ENCODE assay signal across 10 cellular contexts in the genomic region with DNA sequence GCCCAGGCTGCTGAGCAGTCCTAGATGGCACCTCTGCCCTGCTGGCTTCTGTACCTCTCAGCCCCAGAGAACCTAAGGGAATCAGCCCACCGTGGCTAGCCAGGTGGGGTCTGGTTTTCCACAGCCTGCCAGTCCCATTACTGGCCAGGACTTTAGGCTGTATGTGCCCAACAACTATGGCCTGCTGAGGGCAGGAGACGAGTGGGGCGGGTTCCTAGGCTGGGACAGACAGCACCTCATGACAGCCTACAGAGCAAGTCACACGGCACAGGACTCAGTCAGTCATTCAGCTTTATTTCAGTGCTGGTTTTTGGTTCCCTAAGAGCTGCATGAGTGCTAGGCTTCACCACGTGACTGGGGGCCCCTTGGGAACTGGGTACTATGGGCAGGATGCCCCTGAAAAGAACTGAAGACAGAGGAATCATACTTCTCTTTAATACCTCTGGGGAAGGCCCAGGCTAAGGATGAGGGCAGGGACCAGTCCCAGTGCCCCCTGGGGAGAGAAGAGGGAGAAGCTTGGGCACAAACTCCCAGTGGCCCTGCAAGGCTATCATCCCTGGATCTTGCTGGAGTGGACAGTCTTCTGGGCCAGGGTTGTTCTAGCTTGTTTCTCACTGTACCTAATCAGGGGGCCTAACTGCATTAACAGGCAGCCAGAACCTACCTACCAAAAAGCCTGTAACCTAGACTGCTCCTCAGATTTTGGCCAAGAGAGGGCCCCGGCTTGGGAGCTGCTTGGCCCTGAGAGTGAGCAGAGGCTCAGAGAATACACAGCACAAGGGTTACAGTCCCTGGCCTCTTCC. TPM values are rescaled to one million over a fixed set of nuclear protein-coding genes. Genes with fewer than 3 reads are reported as not detected.
A peak's percentile ranks its signal among the peaks of the same experiment; 100 is the strongest.
DNase-seq lines count a peak whose midpoint lies in the region; ATAC-seq, FAIRE-seq and TF ChIP-seq lines count a peak whose summit lies in the region.
"Had no signal": no experiment of that assay in that cellular context is flagged by ENCODE, and none has a peak within 500 bp of the region (broad histone marks: within the 10 kb centered on the region; RNA-seq: fewer than 3 reads in every experiment).

No MANE protein-coding gene starts in this region.

- peak overlapping the region; percentile 26 for H3K27ac Mint-ChIP-seq in activated CD8-positive, alpha-beta memory T cell treated with anti-CD3 and anti-CD28 coated beads, Interleukin-2, amount 10 ng/mL, durations not matched to agents 7 days and 5 days

- no peak overlapping the region for H3K9ac ChIP-seq in GM12878 (ENCODE audit: control insufficient read depth, insufficient read depth, low read length)

- TF ChIP-seq CTCF in GM12878 (IDR thresholded peaks at IDR 0.05 in 2 of 3, conservative IDR thresholded peaks at IDR 0.05 in 1 of 3; ENCODE audit: control insufficient read depth in 2 of 3, extremely low read depth in 1 of 3, insufficient read depth in 1 of 3, low read depth in 3 of 3, low read length in 3 of 3) (no peak), osteoblast (IDR thresholded peaks at IDR 0.05; ENCODE audit: extremely low read depth, low read depth, low read length) (no peak)

- H3K79me2 ChIP-seq in GM12878 (ENCODE audit: control insufficient read depth, insufficient read depth, low read length) (no peaks in the 10 kb centered on the region), osteoblast (ENCODE audit: insufficient read depth, low read length) (peaks cover 7% of the 10 kb centered on the region)

- in situ Hi-C loops in GM12878 (cut with MboI) = loop anchor here (5.0 kb wide), 2 partner anchors 142 to 317 kb away; no protein-coding TSS in a partner anchor

- H3K4me2 ChIP-seq in GM12878 (ENCODE audit: control insufficient read depth, insufficient read depth) (no peak overlapping the region), osteoblast (ENCODE audit: insufficient read depth, low read length) (no peak overlapping the region)

- intact Hi-C loops in GM12878 (cut with micrococcal nuclease; ENCODE audit: unreplicated experiment) = no loop called here

- H3K36me3 Mint-ChIP-seq in activated CD8-positive, alpha-beta memory T cell treated with anti-CD3 and anti-CD28 coated beads, Interleukin-2, amount 10 ng/mL, durations not matched to agents 7 days and 5 days = peaks cover 31% of the 10 kb centered on the region

- peaks cover 5% of the 10 kb centered on the region; the same call in 1 of the 2 replicates for H4K20me1 ChIP-seq in GM12878 (ENCODE audit: control insufficient read depth, insufficient read depth)
- peaks cover 57% of the 10 kb centered on the region for H4K20me1 ChIP-seq in osteoblast (ENCODE audit: insufficient read depth, low read length)

- CTCF ChIA-PET in activated CD8-positive, alpha-beta memory T cell treated with anti-CD3 and anti-CD28 coated beads, Interleukin-2, amount 10 ng/mL, durations not matched to agents 7 days and 5 days (lab: Charles Lee) = interaction anchor here (1.0 to 14.5 kb wide), 9 partner anchors 11 to 320 kb away, joined by 3 to 401 read pairs (median 7); a partner anchor contains a TSS
- CTCF ChIA-PET in GM12878 (lab: Yijun Ruan, JAX) = interaction anchor here (0.6 to 18.9 kb wide), 21 partner anchors 12 to 320 kb away, joined by 3 to 380 read pairs (median 4); a partner anchor contains a TSS

- WGBS in GM12878 (ENCODE audit: insufficient coverage, insufficient replicate concordance, low lambda C conversion rate, missing lambda C conversion rate) = 44% methylated on average over 6 of the region's 6 CpGs

- no peak for TF ChIP-seq RAD21 in GM12878 (IDR thresholded peaks at IDR 0.05; ENCODE audit: insufficient read depth, low read depth, low read length)

- H3K36me3 ChIP-seq in GM12878 (ENCODE audit: control insufficient read depth in 2 of 2, insufficient read depth in 2 of 2, low read length in 1 of 2) (peaks cover 58 to 61% of the 10 kb centered on the region in 2 experiments), osteoblast (ENCODE audit: insufficient read depth, low read length) (peaks cover 76% of the 10 kb centered on the region)

- H3K4me3 ChIP-seq in GM12878 (no peak overlapping the region), osteoblast (ENCODE audit: insufficient read depth, low read length) (no peak overlapping the region)
- H3K4me3 ChIP-seq: right atrium auricular region had no signal

- ATAC-seq in activated CD8-positive, alpha-beta memory T cell treated with anti-CD3 and anti-CD28 coated beads, Interleukin-2, amount 10 ng/mL, durations not matched to agents 7 days and 5 days = no peak
- peak; percentile 9 for ATAC-seq in GM12878
- ATAC-seq in GM18909 (IDR thresholded peaks at IDR 0.05; ENCODE audit: poor library complexity, unreplicated experiment) = no peak

- peak; percentile 64 for TF ChIP-seq POLR2A in GM12878 (IDR thresholded peaks at IDR 0.05; ENCODE audit: low read depth, low read length)

- SMC1A ChIA-PET in GM12878 (lab: Charles Lee; ENCODE audit: uncharacterized antibody, unreplicated experiment) = interaction anchor here (0.6 to 8.2 kb wide), 8 partner anchors 8 to 160 kb away, joined by 3 to 116 read pairs (median 5); no protein-coding TSS in a partner anchor

- POLR2A ChIA-PET in GM12878 (lab: Charles Lee) = interaction anchor here (0.6 to 1.7 kb wide), 3 partner anchors 14 to 256 kb away, joined by 3 to 6 read pairs (median 4); a partner anchor contains a TSS

- no peak for TF ChIP-seq EP300 in GM12878 (IDR thresholded peaks at IDR 0.05; ENCODE audit: borderline replicate concordance in 1 of 2, control insufficient read depth in 1 of 2, low read depth in 2 of 2, low read length in 2 of 2)

- no peak overlapping the region for H3K27ac ChIP-seq in GM12878 (ENCODE audit: control insufficient read depth, insufficient read depth)
- H3K27ac ChIP-seq in osteoblast (ENCODE audit: low read depth, low read length) = peak overlapping the region; percentile 27
- H3K27ac ChIP-seq: right atrium auricular region had no signal

- H2AFZ ChIP-seq in GM12878 (ENCODE audit: control insufficient read depth, low read depth, low read length) (no peak overlapping the region), osteoblast (ENCODE audit: low read length) (no peak overlapping the region)

- H3K4me1 ChIP-seq in GM12878 (ENCODE audit: control insufficient read depth, insufficient read depth, low read length) (peaks cover 28% of the 10 kb centered on the region), osteoblast (ENCODE audit: insufficient read depth, low read length) (peaks cover 5% of the 10 kb centered on the region)
- H3K4me1 ChIP-seq: right atrium auricular region had no signal

- BruUV-seq in GM12878 (replicated peaks; lab: Mats Ljungman, UMichigan) = no TSS peak

- DNase-seq in activated CD8-positive, alpha-beta memory T cell treated with anti-CD3 and anti-CD28 coated beads, Interleukin-2, amount 10 ng/mL, durations not matched to agents 7 days and 5 days = no peak
- no peak for DNase-seq in activated CD8-positive, alpha-beta memory T cell treated with anti-CD3 and anti-CD28 coated beads, Interleukin-2, amount 50 U/mL, for 4 hours
- DNase-seq in MV-4-11 (lab: John Stamatoyannopoulos, UW) (peak; percentile 6), GM12878 (ENCODE audit: low read depth, low spot score) (no peak), osteoblast (ENCODE audit: insufficient read length, low spot score, missing footprints) (peak; percentile 37), hepatic stellate cell (ENCODE audit: low spot score) (no peak), HCEC 1CT (no peak)
- DNase-seq: NCI-H1694 had no signal

- H3K27me3 ChIP-seq in GM12878 (replicated peaks in 1 of 2; ENCODE audit: control insufficient read depth in 2 of 2, insufficient read depth in 2 of 2, low read length in 1 of 2) = no peaks in the 10 kb centered on the region
- H3K27me3 ChIP-seq in osteoblast (ENCODE audit: insufficient read depth, low read length) = no peaks in the 10 kb centered on the region
- H3K27me3 ChIP-seq: right atrium auricular region had no signal

- RAD21 ChIA-PET in GM12878 (lab: Charles Lee; ENCODE audit: unreplicated experiment) = interaction anchor here (0.7 to 2.7 kb wide), 8 partner anchors 12 to 169 kb away, joined by 3 to 13 read pairs (median 4); no protein-coding TSS in a partner anchor

- FAIRE-seq in GM12878 (lab: Jason Lieb, UNC) = no peak

- no peak overlapping the region for H3K4me3 Mint-ChIP-seq in activated CD8-positive, alpha-beta memory T cell treated with anti-CD3 and anti-CD28 coated beads, Interleukin-2, amount 10 ng/mL, durations not matched to agents 7 days and 5 days

- peaks cover 20% of the 10 kb centered on the region for H3K4me1 Mint-ChIP-seq in activated CD8-positive, alpha-beta memory T cell treated with anti-CD3 and anti-CD28 coated beads, Interleukin-2, amount 10 ng/mL, durations not matched to agents 7 days and 5 days

- no peaks in the 10 kb centered on the region for H3K27me3 Mint-ChIP-seq in activated CD8-positive, alpha-beta memory T cell treated with anti-CD3 and anti-CD28 coated beads, Interleukin-2, amount 10 ng/mL, durations not matched to agents 7 days and 5 days

- no peaks in the 10 kb centered on the region for H3K9me3 Mint-ChIP-seq in activated CD8-positive, alpha-beta memory T cell treated with anti-CD3 and anti-CD28 coated beads, Interleukin-2, amount 10 ng/mL, durations not matched to agents 7 days and 5 days (ENCODE audit: low read depth)

- H3K9me3 ChIP-seq in GM12878 (replicated peaks; ENCODE audit: control insufficient read depth, insufficient read depth, low read length) (no peaks in the 10 kb centered on the region), osteoblast (ENCODE audit: low read depth, low read length) (no peaks in the 10 kb centered on the region)
- H3K9me3 ChIP-seq: right atrium auricular region had no signal

TF ChIP-seq in GM12878, 131 proteins besides CTCF, POLR2A, EP300 and RAD21 (continues in another document):
- no peak for TF ChIP-seq MYB (IDR thresholded peaks at IDR 0.05; ENCODE audit: borderline replicate concordance, low read depth, low read length)

RNA-seq across cellular contexts. Expression of a gene that starts 14.8 kb away (rescaled TPM):
- total RNA-seq in activated CD8-positive, alpha-beta memory T cell treated with anti-CD3 and anti-CD28 coated beads, Interleukin-2, amount 10 ng/mL, durations not matched to agents 7 days and 5 days = 100 to 1,000 TPM; 120 to 140 TPM
- 277 and 336 TPM in 2 replicates for total RNA-seq in GM12878 (2013; cell fraction: nucleolus; rRNA removed)
- 74.7 and 82.6 TPM in 2 replicates for total RNA-seq in GM12878 (2014; rRNA removed)
- total RNA-seq in GM12878 (2014; rRNA removed; fragmentation: Illumina TruSeq; extraction: Trizol) = 48.7 and 51.9 TPM in 2 replicates
- 65.6 and 74.6 TPM in 2 replicates for total RNA-seq in GM12878 (2021)
- 44.7 TPM for polyA plus RNA-seq in GM12878 (2011; ENCODE audit: low read depth)
- 87.8 and 169 TPM in 2 replicates for polyA plus RNA-seq in GM12878 (2011; rRNA removed)
- polyA plus RNA-seq in GM12878 (2011; cell fraction: cytosol; rRNA removed) = 159 and 189 TPM in 2 replicates
- 635 and 789 TPM in 2 replicates for polyA plus RNA-seq in GM12878 (2011; cell fraction: nucleus; rRNA removed)
- polyA plus RNA-seq in GM12878 (2012) = 66.4 and 95.1 TPM in 2 replicates
- 52.7 and 89.4 TPM in 2 replicates for polyA plus RNA-seq in GM12878 (2014; fragmentation: Illumina TruSeq; extraction: Trizol)
- 1 to 10 TPM; 3.3 to 5.8 TPM for polyA plus RNA-seq in GM12878 (2014; fragmentation: Nextera tagmentation; extraction: Ambion mirVana)
- 82.5 and 85.3 TPM in 2 replicates for polyA plus RNA-seq in GM12878 (2014; rRNA removed)
- 10 to 100 TPM; 52.0 to 57.8 TPM for polyA plus RNA-seq in GM12878 (2016; fragmentation: Nextera tagmentation; extraction: Ambion mirVana)
- polyA minus RNA-seq in GM12878 (2011; rRNA and poly(A)+ RNA removed) = 134 and 186 TPM in 2 replicates
- polyA minus RNA-seq in GM12878 (2011; cell fraction: cytosol; rRNA and poly(A)+ RNA removed) = 46.2 and 48.2 TPM in 2 replicates
- 239 and 320 TPM in 2 replicates for polyA minus RNA-seq in GM12878 (2011; cell fraction: nucleus; rRNA and poly(A)+ RNA removed)
- total RNA-seq in osteoblast = 42.7 and 47.0 TPM in 2 replicates

Comparison
In these comparisons a context has a peak if more than half of its experiments do, and no peak if none do; other contexts are left out.
1. DNase-seq: peak in MV-4-11 (single experiment) and osteoblast (single experiment); none in activated CD8-positive, alpha-beta memory T cell treated with anti-CD3 and anti-CD28 coated beads, Interleukin-2, amount 10 ng/mL, durations not matched to agents 7 days and 5 days (single experiment), activated CD8-positive, alpha-beta memory T cell treated with anti-CD3 and anti-CD28 coated beads, Interleukin-2, amount 50 U/mL, for 4 hours (single experiment), GM12878 (single experiment), hepatic stellate cell (single experiment) and HCEC 1CT (single experiment).